In the genomic region with DNA sequence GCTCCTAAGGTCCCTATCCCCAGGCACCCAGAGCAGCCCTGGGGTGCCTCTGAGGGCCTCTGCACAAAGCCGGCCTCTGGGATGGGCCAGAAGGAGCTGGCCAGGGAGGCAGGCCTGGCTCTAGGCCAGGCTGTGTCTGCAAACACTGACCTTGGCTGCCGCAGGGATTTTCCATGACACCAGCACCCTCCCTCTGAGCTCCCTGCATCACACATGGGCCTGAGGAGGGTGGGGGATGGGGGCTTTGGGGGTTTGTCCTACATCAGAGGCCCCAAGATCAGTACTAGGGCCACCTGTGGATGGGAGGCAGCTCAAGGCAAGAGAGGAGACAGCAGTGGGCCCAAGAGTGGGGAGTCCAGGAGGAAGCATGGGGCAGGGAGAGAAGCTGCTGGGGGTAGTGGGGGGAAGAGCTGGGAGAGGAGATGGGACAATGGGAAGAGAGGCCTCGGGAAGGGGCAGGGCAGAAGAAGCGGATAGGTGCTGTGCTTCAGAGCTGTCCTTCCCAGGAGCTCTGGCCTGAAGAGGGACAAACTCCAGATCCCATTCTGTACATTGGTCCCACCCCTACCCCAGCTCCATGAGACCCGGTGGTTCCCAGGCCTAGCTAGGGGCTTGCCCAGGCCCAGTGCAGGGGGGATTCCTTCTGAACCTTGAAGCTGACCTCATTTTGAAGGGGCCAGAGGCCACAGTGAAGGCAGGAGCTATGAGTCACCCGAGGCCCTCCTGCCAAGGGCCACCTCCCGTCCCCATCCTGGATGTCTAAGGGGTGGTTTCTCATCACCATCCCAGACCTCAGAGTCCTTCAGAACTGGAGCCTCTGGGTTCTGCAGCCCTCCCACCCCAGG, we compare ENCODE assay signal across 2 cellular contexts.
TF ChIP-seq lines count a peak whose summit lies in the region.

No MANE protein-coding gene starts in this region.

TF ChIP-seq in A549, 52 proteins besides CTCF, POLR2A, EP300 and RAD21 (continued from another document):
- TF ChIP-seq, protein P1, sequence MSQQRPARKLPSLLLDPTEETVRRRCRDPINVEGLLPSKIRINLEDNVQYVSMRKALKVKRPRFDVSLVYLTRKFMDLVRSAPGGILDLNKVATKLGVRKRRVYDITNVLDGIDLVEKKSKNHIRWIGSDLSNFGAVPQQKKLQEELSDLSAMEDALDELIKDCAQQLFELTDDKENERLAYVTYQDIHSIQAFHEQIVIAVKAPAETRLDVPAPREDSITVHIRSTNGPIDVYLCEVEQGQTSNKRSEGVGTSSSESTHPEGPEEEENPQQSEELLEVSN (IDR thresholded peaks at IDR 0.05; ENCODE audit: borderline replicate concordance, low read depth): no peak
- TF ChIP-seq, protein P2, sequence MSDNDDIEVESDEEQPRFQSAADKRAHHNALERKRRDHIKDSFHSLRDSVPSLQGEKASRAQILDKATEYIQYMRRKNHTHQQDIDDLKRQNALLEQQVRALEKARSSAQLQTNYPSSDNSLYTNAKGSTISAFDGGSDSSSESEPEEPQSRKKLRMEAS (IDR thresholded peaks at IDR 0.05): peak; percentile 35
- TF ChIP-seq JUNB (IDR thresholded peaks at IDR 0.05) (peak; percentile 24; the same call in 1 of the 2 replicates), SMC3 (IDR thresholded peaks at IDR 0.05) (peak; percentile 38), FOSL2 (IDR thresholded peaks at IDR 0.05) (peak; percentile 59; the same call in 1 of the 2 replicates), FOSL2 (CRISPR knock-in tag; IDR thresholded peaks at IDR 0.05) (peak; percentile 92), HOXA7 (CRISPR knock-in tag; IDR thresholded peaks at IDR 0.05) (0 out of 2 replicates have a peak, but pooled peaks have one; percentile 37), ZFP36 (IDR thresholded peaks at IDR 0.05; ENCODE audit: borderline replicate concordance, partially characterized antibody) (no peak), ESRRA (IDR thresholded peaks at IDR 0.05; ENCODE audit: borderline replicate concordance, low read length) (no peak), ZNF302 (CRISPR knock-in tag; IDR thresholded peaks at IDR 0.05) (no peak)
- TF ChIP-seq, protein P3, sequence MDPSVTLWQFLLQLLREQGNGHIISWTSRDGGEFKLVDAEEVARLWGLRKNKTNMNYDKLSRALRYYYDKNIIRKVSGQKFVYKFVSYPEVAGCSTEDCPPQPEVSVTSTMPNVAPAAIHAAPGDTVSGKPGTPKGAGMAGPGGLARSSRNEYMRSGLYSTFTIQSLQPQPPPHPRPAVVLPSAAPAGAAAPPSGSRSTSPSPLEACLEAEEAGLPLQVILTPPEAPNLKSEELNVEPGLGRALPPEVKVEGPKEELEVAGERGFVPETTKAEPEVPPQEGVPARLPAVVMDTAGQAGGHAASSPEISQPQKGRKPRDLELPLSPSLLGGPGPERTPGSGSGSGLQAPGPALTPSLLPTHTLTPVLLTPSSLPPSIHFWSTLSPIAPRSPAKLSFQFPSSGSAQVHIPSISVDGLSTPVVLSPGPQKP (IDR thresholded peaks at IDR 0.05; ENCODE audit: low read depth, low read length): no peak
- TF ChIP-seq, protein P4, sequence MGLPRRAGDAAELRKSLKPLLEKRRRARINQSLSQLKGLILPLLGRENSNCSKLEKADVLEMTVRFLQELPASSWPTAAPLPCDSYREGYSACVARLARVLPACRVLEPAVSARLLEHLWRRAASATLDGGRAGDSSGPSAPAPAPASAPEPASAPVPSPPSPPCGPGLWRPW (IDR thresholded peaks at IDR 0.05): no peak
- TF ChIP-seq, protein P5, sequence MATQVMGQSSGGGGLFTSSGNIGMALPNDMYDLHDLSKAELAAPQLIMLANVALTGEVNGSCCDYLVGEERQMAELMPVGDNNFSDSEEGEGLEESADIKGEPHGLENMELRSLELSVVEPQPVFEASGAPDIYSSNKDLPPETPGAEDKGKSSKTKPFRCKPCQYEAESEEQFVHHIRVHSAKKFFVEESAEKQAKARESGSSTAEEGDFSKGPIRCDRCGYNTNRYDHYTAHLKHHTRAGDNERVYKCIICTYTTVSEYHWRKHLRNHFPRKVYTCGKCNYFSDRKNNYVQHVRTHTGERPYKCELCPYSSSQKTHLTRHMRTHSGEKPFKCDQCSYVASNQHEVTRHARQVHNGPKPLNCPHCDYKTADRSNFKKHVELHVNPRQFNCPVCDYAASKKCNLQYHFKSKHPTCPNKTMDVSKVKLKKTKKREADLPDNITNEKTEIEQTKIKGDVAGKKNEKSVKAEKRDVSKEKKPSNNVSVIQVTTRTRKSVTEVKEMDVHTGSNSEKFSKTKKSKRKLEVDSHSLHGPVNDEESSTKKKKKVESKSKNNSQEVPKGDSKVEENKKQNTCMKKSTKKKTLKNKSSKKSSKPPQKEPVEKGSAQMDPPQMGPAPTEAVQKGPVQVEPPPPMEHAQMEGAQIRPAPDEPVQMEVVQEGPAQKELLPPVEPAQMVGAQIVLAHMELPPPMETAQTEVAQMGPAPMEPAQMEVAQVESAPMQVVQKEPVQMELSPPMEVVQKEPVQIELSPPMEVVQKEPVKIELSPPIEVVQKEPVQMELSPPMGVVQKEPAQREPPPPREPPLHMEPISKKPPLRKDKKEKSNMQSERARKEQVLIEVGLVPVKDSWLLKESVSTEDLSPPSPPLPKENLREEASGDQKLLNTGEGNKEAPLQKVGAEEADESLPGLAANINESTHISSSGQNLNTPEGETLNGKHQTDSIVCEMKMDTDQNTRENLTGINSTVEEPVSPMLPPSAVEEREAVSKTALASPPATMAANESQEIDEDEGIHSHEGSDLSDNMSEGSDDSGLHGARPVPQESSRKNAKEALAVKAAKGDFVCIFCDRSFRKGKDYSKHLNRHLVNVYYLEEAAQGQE (IDR thresholded peaks at IDR 0.05): no peak

TF ChIP-seq in Ishikawa, 13 proteins besides CTCF, POLR2A, EP300 and RAD21 (continued from another document):
- TF ChIP-seq, protein P2 (IDR thresholded peaks at IDR 0.05): no peak
